8 cellular contexts compared by ENCODE assay signal in the genomic region with DNA sequence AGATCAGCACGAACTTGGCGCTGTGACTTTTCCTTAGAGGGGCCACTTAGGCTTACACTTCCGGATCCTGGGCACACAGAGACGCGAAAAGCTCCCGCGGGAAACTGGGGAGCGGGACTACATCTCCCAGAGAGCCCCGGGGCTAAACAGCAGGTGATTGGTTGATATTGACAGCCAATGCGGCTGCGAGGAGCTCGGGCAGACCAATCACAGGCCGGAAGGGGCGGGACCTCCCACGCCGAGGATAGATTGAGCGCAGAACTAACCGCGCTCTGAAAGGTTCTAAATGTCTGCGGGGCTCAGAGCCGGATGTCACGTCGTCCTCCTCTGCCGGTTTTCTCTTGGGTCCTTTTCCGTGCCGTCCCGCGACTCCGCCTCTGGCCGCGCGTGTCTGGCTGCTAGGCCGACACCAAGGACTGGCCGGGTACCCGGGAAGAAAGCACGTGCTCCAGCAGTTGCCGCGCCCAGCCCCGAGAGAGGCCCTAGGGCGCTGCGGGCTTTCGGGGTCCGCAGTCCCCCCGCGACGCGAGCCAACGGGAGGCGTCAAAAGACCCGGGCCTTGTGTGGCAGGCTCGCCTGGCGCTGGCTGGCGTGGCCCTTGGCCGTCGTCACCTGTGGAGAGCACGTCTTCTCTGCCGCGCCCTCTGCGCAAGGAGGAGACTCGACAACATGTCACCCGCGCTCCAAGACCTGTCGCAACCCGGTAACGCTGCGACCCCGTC. TPM values are rescaled to one million over a fixed set of nuclear protein-coding genes. Genes with fewer than 3 reads are reported as not detected.
A peak's percentile ranks its signal among the peaks of the same experiment; 100 is the strongest.
DNase-seq lines count a peak whose midpoint lies in the region; ATAC-seq, FAIRE-seq and TF ChIP-seq lines count a peak whose summit lies in the region.

A gene (plus strand): TSS at position 258 of the 722 bp plus-strand sequence. CDS start 412 bp downstream, at position 670.

- H3K27me3 ChIP-seq in WERI-Rb-1 (ENCODE audit: insufficient read depth, low read depth, severe bottlenecking), result no peaks in the 10 kb centered on the region
- H3K27me3 ChIP-seq in bronchial epithelial cell (ENCODE audit: control insufficient read depth, insufficient read depth, low read length), result no peaks in the 10 kb centered on the region
- peaks cover 19% of the 10 kb centered on the region; the same call in 1 of the 2 replicates for H3K27me3 ChIP-seq in iPS-20b (ENCODE audit: insufficient read depth, low read length)

- peaks cover 13% of the 10 kb centered on the region for H3K36me3 ChIP-seq in WERI-Rb-1
- no peaks in the 10 kb centered on the region for H3K36me3 ChIP-seq in bronchial epithelial cell (ENCODE audit: control insufficient read depth, insufficient read depth, low read length)
- no peaks in the 10 kb centered on the region for H3K36me3 ChIP-seq in iPS-20b (ENCODE audit: insufficient read depth, low read depth, low read length)

- peak; percentile 100 for DNase-seq in ACHN
- peak; percentile 99 for DNase-seq in NCI-H2227 (lab: John Stamatoyannopoulos, UW; ENCODE audit: unreplicated experiment)
- DNase-seq in WERI-Rb-1, result peak; percentile 99
- DNase-seq in bronchial epithelial cell (ENCODE audit: low read depth), result peak; percentile 92

- no peaks in the 10 kb centered on the region for H3K4me1 ChIP-seq in iPS-20b (ENCODE audit: insufficient read depth, low read length)

- in situ Hi-C loops in ACHN (cut with HindIII; ENCODE audit: low pct_ligation_motif_present, low pct_unique_long_range_greater_than_20kb, low sequenced_read_pairs), result no loop called here

- peak; percentile 98 for ATAC-seq in GM18873 (IDR thresholded peaks at IDR 0.05; ENCODE audit: low FRiP score, unreplicated experiment)
- peak; percentile 95 for ATAC-seq in HG03139 (IDR thresholded peaks at IDR 0.05; ENCODE audit: unreplicated experiment)

- peak within 1 kb of the TSS; percentile 98 for H3K4me3 ChIP-seq in WERI-Rb-1 (ENCODE audit: low read depth, low read length)
- H3K4me3 ChIP-seq in bronchial epithelial cell (ENCODE audit: low read depth, low read length), result peak within 1 kb of the TSS; percentile 98
- H3K4me3 ChIP-seq in iPS-20b (ENCODE audit: low read length), result peak within 1 kb of the TSS; percentile 85
- H3K4me3 ChIP-seq in skin epidermis, result peak within 1 kb of the TSS; percentile 74 to 97 (median 89)

- peak within 1 kb of the TSS; percentile 74 for H3K9ac ChIP-seq in iPS-20b (ENCODE audit: low read depth, low read length)

- H3K27ac ChIP-seq in WERI-Rb-1 (peak within 1 kb of the TSS; percentile 96), iPS-20b (ENCODE audit: low read length) (no peak within 1 kb of the TSS), skin epidermis (peak within 1 kb of the TSS; percentile 73 to 99 (median 91))

- TF ChIP-seq CTCF in WERI-Rb-1 (IDR thresholded peaks at IDR 0.05; ENCODE audit: low read depth, low read length), result no peak
- no peak for TF ChIP-seq CTCF in bronchial epithelial cell (IDR thresholded peaks at IDR 0.05; ENCODE audit: insufficient read depth, low read length, severe bottlenecking)

- H3K9me3 ChIP-seq in WERI-Rb-1 (ENCODE audit: severe bottlenecking) (no peaks in the 10 kb centered on the region), iPS-20b (ENCODE audit: insufficient read depth, low read depth, low read length) (no peaks in the 10 kb centered on the region)

- FAIRE-seq in bronchial epithelial cell (lab: Jason Lieb, UNC), result peak; percentile 83

RNA-seq across cellular contexts. Expression of the gene that starts here (rescaled TPM):
- 13.1 and 13.4 TPM in 2 replicates for total RNA-seq in bronchial epithelial cell
